In genomic region chr7:104126411-104126841, GRCh38 we compare ENCODE assay signal across 16 cellular contexts.
DNase-seq lines count a peak whose midpoint lies in the region; ATAC-seq and TF ChIP-seq lines count a peak whose summit lies in the region.
"Had no signal": no experiment of that assay in that cellular context is flagged by ENCODE, and none has a peak within 500 bp of the region (broad histone marks: within the 10 kb centered on the region; RNA-seq: fewer than 3 reads in every experiment).

No MANE protein-coding gene starts in this region.

- peak; percentile 75 to 91 for ATAC-seq in gastrocnemius medialis
- ATAC-seq in GM21528 (IDR thresholded peaks at IDR 0.05; ENCODE audit: low FRiP score, unreplicated experiment), result no peak
- ATAC-seq: esophagus mucosa had no signal

- no peak for TF ChIP-seq POLR2A in gastrocnemius medialis (IDR thresholded peaks at IDR 0.05)

- intact Hi-C loops in gastrocnemius medialis (cut with DNase I; ENCODE audit: low total_unique reads), result no loop called here

- peaks cover 0 to 8% of the 10 kb centered on the region in 2 donors for H3K36me3 ChIP-seq in gastrocnemius medialis
- H3K36me3 ChIP-seq: prostate gland had no signal

- peaks cover 13 to 26% of the 10 kb centered on the region in 2 donors for H3K4me1 ChIP-seq in gastrocnemius medialis
- H3K4me1 ChIP-seq: prostate gland had no signal

- H3K4me3 ChIP-seq in gastrocnemius medialis, result no peak overlapping the region
- H3K4me3 ChIP-seq: coronary artery, prostate gland had no signal

- no peaks in the 10 kb centered on the region for H3K9me3 ChIP-seq in gastrocnemius medialis
- H3K9me3 ChIP-seq: prostate gland had no signal

- TF ChIP-seq CTCF in gastrocnemius medialis (IDR thresholded peaks at IDR 0.05 in 4 of 5, conservative IDR thresholded peaks at IDR 0.05 in 1 of 5), result no peak

- DNase-seq in NCI-H146 treated with DMSO at 0.1 percent for 48 hours (lab: John Stamatoyannopoulos, UW; ENCODE audit: unreplicated experiment), result peak; percentile 99
- DNase-seq in NCI-H774 (lab: John Stamatoyannopoulos, UW), result peak; percentile 47
- peak; percentile 62 for DNase-seq in dermis blood vessel endothelial cell
- no peak for DNase-seq in gastrocnemius medialis
- no peak for DNase-seq in NCI-H2196 treated with DMSO at 0.1 percent for 48 hours (lab: John Stamatoyannopoulos, UW; ENCODE audit: unreplicated experiment)
- DNase-seq in NCI-H2029 (lab: John Stamatoyannopoulos, UW), result no peak
- no peak for DNase-seq in amygdala (lab: John Stamatoyannopoulos, UW)
- DNase-seq: activated CD4-positive, alpha-beta T cell treated with anti-CD3 and anti-CD28 coated beads, Interleukin-2, amount 10 ng/mL, durations not matched to agents 24 days and 14 days; activated T-cell treated with anti-CD3 and anti-CD28 coated beads, Interleukin-2, amount 50 U/mL, for 1 hour; CD4-positive, alpha-beta T cell; Karpas-422 had no signal

- no peaks in the 10 kb centered on the region for H3K27me3 ChIP-seq in gastrocnemius medialis

- peak overlapping the region; percentile 45 to 73 (median 72) for H3K27ac ChIP-seq in gastrocnemius medialis
- H3K27ac ChIP-seq: coronary artery, HL-60, prostate gland had no signal

- in situ Hi-C loops in gastrocnemius medialis (cut with MboI; ENCODE audit: low sequenced_read_pairs in 4 of 4), result no loop called here

Comparison
In these comparisons a context has a peak if more than half of its experiments do, and no peak if none do; other contexts are left out.
1. DNase-seq: peak in NCI-H146 treated with DMSO at 0.1 percent for 48 hours (single experiment), NCI-H774 (single experiment) and dermis blood vessel endothelial cell (single experiment); none in gastrocnemius medialis (0 of 2), NCI-H2196 treated with DMSO at 0.1 percent for 48 hours (single experiment), NCI-H2029 (single experiment) and amygdala (0 of 56).